In genomic region chr10:70650104-70650503, GRCh38 we compare ENCODE assay signal across 20 cellular contexts. TPM values are rescaled to one million over a fixed set of nuclear protein-coding genes. Genes with fewer than 3 reads are reported as not detected.
"Had no signal": no experiment of that assay in that cellular context is flagged by ENCODE, and none has a peak within 500 bp of the region (broad histone marks: within the 10 kb centered on the region; RNA-seq: fewer than 3 reads in every experiment).

No MANE protein-coding gene starts in this region.

- H3K27me3 Mint-ChIP-seq: natural killer cell treated with Interleukin-12 subunit alpha and Interleukin-12 subunit beta and Interleukin-15 and Interleukin-18, amount 100 ng/mL, for 72 hours had no signal

- H3K9ac ChIP-seq: neural progenitor cell had no signal

- H2AFZ ChIP-seq: neural progenitor cell had no signal

- H3K4me3 ChIP-seq: coronary artery, gastrocnemius medialis, heart right ventricle, neural progenitor cell, ovary had no signal

- ATAC-seq: gastrocnemius medialis, heart right ventricle, left lobe of liver, right cardiac atrium had no signal

- H3K36me3 ChIP-seq: gastrocnemius medialis, heart right ventricle, neural progenitor cell, ovary had no signal

- H3K4me3 Mint-ChIP-seq: endodermal cell; mesothelial cell of epicardium; natural killer cell treated with Interleukin-12 subunit alpha and Interleukin-12 subunit beta and Interleukin-15 and Interleukin-18, amount 100 ng/mL, for 72 hours; neural progenitor cell had no signal

- FAIRE-seq: endothelial cell of umbilical vein, islet of Langerhans, small intestine had no signal

- DNase-seq: effector CD4-positive, alpha-beta T cell; endodermal cell; gastrocnemius medialis; heart right ventricle; hypothalamus; nucleus accumbens; ovary; right cardiac atrium; small intestine; stimulated activated CD4-positive, alpha-beta T cell treated with anti-CD3 and anti-CD28 coated beads, Interleukin-12 subunit alpha, Interleukin-12 subunit beta, amount 100 ng/mL, for 4 hours; stimulated activated naive CD4-positive, alpha-beta T cell treated with Interleukin-2 at 50 U/mL for 16 hours had no signal

- H3K4me2 ChIP-seq: neural progenitor cell had no signal

- H3K27ac Mint-ChIP-seq: endodermal cell; mesothelial cell of epicardium; natural killer cell treated with Interleukin-12 subunit alpha and Interleukin-12 subunit beta and Interleukin-15 and Interleukin-18, amount 100 ng/mL, for 72 hours; neural progenitor cell had no signal

- H3K4me1 Mint-ChIP-seq: endodermal cell had no signal

- H3K36me3 Mint-ChIP-seq: mesothelial cell of epicardium; natural killer cell treated with Interleukin-12 subunit alpha and Interleukin-12 subunit beta and Interleukin-15 and Interleukin-18, amount 100 ng/mL, for 72 hours had no signal

- H3K4me1 ChIP-seq: gastrocnemius medialis had no signal

- H3K27me3 ChIP-seq: gastrocnemius medialis, heart right ventricle, neural progenitor cell, ovary had no signal

- H3K27ac ChIP-seq: coronary artery, gastrocnemius medialis, heart right ventricle, neural progenitor cell, ovary had no signal

- H3K9me3 ChIP-seq: gastrocnemius medialis, ovary had no signal

RNA-seq across cellular contexts. Expression of gene ADAMTS14, which starts 22.2 kb away (rescaled TPM):
- total RNA-seq: dermis microvascular lymphatic vessel endothelial cell, endothelial cell of umbilical vein had no signal
- polyA plus RNA-seq: endothelial cell of umbilical vein had no signal

RNA-seq across cellular contexts. Expression of gene PRF1, which starts 47.6 kb away (rescaled TPM):
- total RNA-seq: dermis microvascular lymphatic vessel endothelial cell, endodermal cell, endothelial cell of umbilical vein, fibroblast of lung had no signal
- polyA plus RNA-seq: endothelial cell of umbilical vein, fibroblast of lung had no signal
